9 cellular contexts compared by ENCODE assay signal in the genomic region with DNA sequence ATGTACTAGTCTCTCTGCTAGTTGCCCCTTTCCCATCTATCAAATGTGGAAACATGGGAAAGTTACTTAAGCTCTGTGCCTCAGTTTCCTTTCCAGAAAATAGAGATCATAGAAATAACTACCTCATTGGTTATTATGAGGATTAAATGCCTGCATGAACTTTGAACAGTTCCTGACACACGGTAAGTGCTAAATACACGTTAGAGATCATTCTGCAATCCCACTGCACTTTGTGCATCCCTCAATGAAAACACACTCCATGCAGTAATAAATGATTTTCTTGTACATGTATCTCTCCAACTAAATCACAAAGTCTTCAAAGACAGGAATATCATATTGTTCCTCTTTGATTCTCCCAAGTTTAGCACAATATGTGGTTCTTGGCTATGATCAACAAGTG.
"Had no signal": no experiment of that assay in that cellular context is flagged by ENCODE, and none has a peak within 500 bp of the region (broad histone marks: within the 10 kb centered on the region; RNA-seq: fewer than 3 reads in every experiment).

No MANE protein-coding gene starts in this region.

- H3K9ac ChIP-seq: GM23248 had no signal

- H3K36me3 ChIP-seq: HAP-1 had no signal

- ATAC-seq: HCT116 had no signal

- H3K27ac Mint-ChIP-seq: HFFc6, IgD-negative memory B cell had no signal

- H2AFZ ChIP-seq: GM23248 had no signal

- H3K4me3 ChIP-seq: GM23248, HAP-1 had no signal

- H3K4me1 ChIP-seq: HAP-1 had no signal

- H3K4me3 Mint-ChIP-seq: HFFc6, IgD-negative memory B cell had no signal

- DNase-seq: GM23248, GOT3, H7, HFFc6, KBM-7 had no signal

- FAIRE-seq: HTR-8/SVneo had no signal

- H3K9me3 Mint-ChIP-seq: HFFc6 had no signal

- H3K27ac ChIP-seq: GM23248 had no signal

- H3K4me1 Mint-ChIP-seq: IgD-negative memory B cell had no signal
